ENCODE assay signal across 10 cellular contexts in the genomic region with DNA sequence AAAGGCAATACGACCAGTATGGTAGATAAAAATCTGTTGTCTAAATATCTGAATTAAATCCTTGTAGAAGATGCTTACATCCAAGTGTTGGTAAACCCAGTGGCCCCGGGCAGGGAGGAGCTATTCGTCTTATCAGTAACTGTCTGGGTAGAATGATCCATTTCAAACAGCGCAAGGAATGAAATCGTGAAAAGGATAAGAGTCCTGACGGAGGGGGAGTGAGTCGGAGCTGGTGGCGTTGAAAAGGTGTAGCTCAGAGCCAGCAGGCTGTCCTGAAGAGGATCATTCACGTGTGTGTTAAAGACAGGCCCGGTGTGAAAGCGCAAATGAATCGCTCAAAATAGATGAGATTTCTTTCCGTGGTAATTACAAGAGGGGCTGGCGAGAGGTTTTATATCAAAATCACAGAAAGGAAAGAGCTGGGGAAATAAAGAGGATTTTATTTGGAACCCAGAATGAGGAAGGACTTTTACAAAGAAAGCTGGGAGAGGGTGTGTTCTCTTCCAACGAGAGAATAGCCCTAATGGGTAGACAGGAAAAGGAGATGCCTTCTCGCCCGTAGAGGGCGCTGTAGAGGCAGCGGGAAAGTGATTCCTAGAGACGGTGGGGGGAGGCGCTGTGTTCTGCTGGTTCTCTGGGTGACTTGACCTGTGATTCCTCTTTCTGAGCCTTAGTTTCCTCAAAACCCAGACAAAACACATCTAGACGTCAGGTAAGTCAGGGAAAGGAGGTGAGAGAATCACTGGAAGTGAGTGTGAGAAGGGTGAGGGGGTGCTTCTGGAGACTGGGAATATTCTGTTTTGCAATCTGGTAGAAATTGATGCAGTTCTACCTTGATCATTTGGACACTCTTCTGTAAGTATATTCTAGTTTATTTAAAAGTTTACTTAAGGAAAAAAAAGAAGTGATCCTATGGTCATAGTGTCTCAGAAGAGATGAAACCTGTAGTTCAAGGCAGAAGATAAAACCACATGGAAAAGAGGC. TPM values are rescaled to one million over a fixed set of nuclear protein-coding genes. Genes with fewer than 3 reads are reported as not detected.
A peak's percentile ranks its signal among the peaks of the same experiment; 100 is the strongest.
DNase-seq lines count a peak whose midpoint lies in the region; ATAC-seq, FAIRE-seq and TF ChIP-seq lines count a peak whose summit lies in the region.
"Had no signal": no experiment of that assay in that cellular context is flagged by ENCODE, and none has a peak within 500 bp of the region (broad histone marks: within the 10 kb centered on the region; RNA-seq: fewer than 3 reads in every experiment).

No MANE protein-coding gene starts in this region.

- no peak for FAIRE-seq in GM12891 (lab: Jason Lieb, UNC)

- H3K27ac ChIP-seq in cardiac muscle cell (no peak overlapping the region), right atrium auricular region (no peak overlapping the region), transverse colon (no peak overlapping the region)

- intact Hi-C loops in transverse colon (cut with DNase I; ENCODE audit: low total_unique reads), result no loop called here
- intact Hi-C loops in natural killer cell (cut with micrococcal nuclease), result no loop called here

- no peak for TF ChIP-seq CTCF in cardiac muscle cell (IDR thresholded peaks at IDR 0.05; ENCODE audit: low read depth, low read length)
- TF ChIP-seq CTCF in right atrium auricular region (IDR thresholded peaks at IDR 0.05), result peak in 1 of 2 donors; percentile 60
- peak; percentile 4 for TF ChIP-seq CTCF in fibroblast of villous mesenchyme (IDR thresholded peaks at IDR 0.05; ENCODE audit: insufficient read depth, low read depth, low read length)
- TF ChIP-seq CTCF in transverse colon (IDR thresholded peaks at IDR 0.05), result peak in 2 of 5 experiments; percentile 14 to 32
- TF ChIP-seq CTCF in natural killer cell (IDR thresholded peaks at IDR 0.05), result no peak

- peaks cover 15 to 23% of the 10 kb centered on the region in 2 donors for H3K27me3 Mint-ChIP-seq in natural killer cell (ENCODE audit: low read depth in 2 of 2)

- H3K9me3 ChIP-seq in cardiac muscle cell (ENCODE audit: low read depth) (no peaks in the 10 kb centered on the region), right atrium auricular region (no peaks in the 10 kb centered on the region), transverse colon (no peaks in the 10 kb centered on the region)

- in situ Hi-C loops in transverse colon (cut with MboI; ENCODE audit: low pct_ligation_motif_present in 1 of 4, low pct_unique_long_range_greater_than_20kb in 1 of 4, low sequenced_read_pairs in 3 of 4), result no loop called here

- DNase-seq in cardiac muscle cell (ENCODE audit: low read depth in 1 of 2, low spot score in 1 of 2), result peak; percentile 0 to 81
- no peak for DNase-seq in right atrium auricular region (ENCODE audit: low spot score)
- DNase-seq in NCI-H1048 (lab: John Stamatoyannopoulos, UW), result peak; percentile 15
- DNase-seq in fibroblast of villous mesenchyme (ENCODE audit: low read depth), result no peak
- peak; percentile 18 for DNase-seq in transverse colon
- no peak for DNase-seq in natural killer cell
- no peak for DNase-seq in GM12891 (ENCODE audit: insufficient read length, low spot score)
- no peak for DNase-seq in GOT3 (lab: John Stamatoyannopoulos, UW)
- DNase-seq: NCI-H2081 treated with DMSO at 0.1 percent for 48 hours had no signal

- no peaks in the 10 kb centered on the region for H3K36me3 ChIP-seq in cardiac muscle cell
- no peaks in the 10 kb centered on the region for H3K36me3 ChIP-seq in right atrium auricular region
- no peaks in the 10 kb centered on the region for H3K36me3 ChIP-seq in transverse colon

- H3K4me1 ChIP-seq in cardiac muscle cell (ENCODE audit: low read depth) (peaks cover 6% of the 10 kb centered on the region), right atrium auricular region (no peaks in the 10 kb centered on the region), transverse colon (no peaks in the 10 kb centered on the region)

- WGBS in transverse colon (ENCODE audit: low coverage in 1 of 2), 2 donors, result 24 to 34% methylated on average over 19 to 22 of the region's 22 CpGs

- H3K4me3 ChIP-seq in cardiac muscle cell, result no peak overlapping the region
- H3K4me3 ChIP-seq in right atrium auricular region, result no peak overlapping the region
- H3K4me3 ChIP-seq in fibroblast of villous mesenchyme (ENCODE audit: low read depth, low read length), result no peak overlapping the region
- no peak overlapping the region for H3K4me3 ChIP-seq in transverse colon

- H3K4me3 Mint-ChIP-seq in natural killer cell, result no peak overlapping the region
- H3K4me3 Mint-ChIP-seq: memory B cell had no signal

- no peaks in the 10 kb centered on the region for H3K4me1 Mint-ChIP-seq in natural killer cell
- H3K4me1 Mint-ChIP-seq: memory B cell had no signal

- H3K27me3 ChIP-seq in cardiac muscle cell, result no peaks in the 10 kb centered on the region
- no peaks in the 10 kb centered on the region for H3K27me3 ChIP-seq in right atrium auricular region
- peaks cover 34% of the 10 kb centered on the region for H3K27me3 ChIP-seq in transverse colon

- TF ChIP-seq POLR2A in transverse colon (IDR thresholded peaks at IDR 0.05) (no peak), GM12891 (IDR thresholded peaks at IDR 0.05; ENCODE audit: low read depth, low read length) (no peak)

- no peaks in the 10 kb centered on the region for H3K36me3 Mint-ChIP-seq in natural killer cell
- H3K36me3 Mint-ChIP-seq: memory B cell had no signal

- peaks cover 1 to 4% of the 10 kb centered on the region in 2 donors for H3K9me3 Mint-ChIP-seq in natural killer cell

- TF ChIP-seq EP300 in transverse colon (IDR thresholded peaks at IDR 0.05; ENCODE audit: low read depth), result no peak

- no peak for ATAC-seq in natural killer cell

- H3K27ac Mint-ChIP-seq in natural killer cell, result no peak overlapping the region
- H3K27ac Mint-ChIP-seq: memory B cell had no signal

TF ChIP-seq in GM12891, 5 proteins besides CTCF, POLR2A, EP300 and RAD21:
- no peak for TF ChIP-seq POLR2AphosphoS5 (IDR thresholded peaks at IDR 0.05; ENCODE audit: low read depth, low read length)
- TF ChIP-seq PAX5 (IDR thresholded peaks at IDR 0.05; ENCODE audit: insufficient read depth, low read length, severe bottlenecking), result no peak
- no peak for TF ChIP-seq SPI1 (IDR thresholded peaks at IDR 0.05; ENCODE audit: low read depth, low read length)
- TF ChIP-seq POU2F2 (IDR thresholded peaks at IDR 0.05; ENCODE audit: low read depth, low read length), result no peak
- TF ChIP-seq TAF1 (IDR thresholded peaks at IDR 0.05; ENCODE audit: low read depth, low read length), result no peak

RNA-seq across cellular contexts. Expression of a gene that starts 39.3 kb away (rescaled TPM):
- 0.14 and 0.21 TPM in 2 replicates for total RNA-seq in cardiac muscle cell
- 0.46 and 0.92 TPM in 2 replicates for polyA plus RNA-seq in cardiac muscle cell
- total RNA-seq in right atrium auricular region, result under 1 TPM in 1 of 2 donors, not detected in 1; 0.08 TPM
- not detected in 2 replicates for total RNA-seq in fibroblast of villous mesenchyme
- under 1 TPM in 1 of 4 donors, not detected in 3; 0.14 TPM for total RNA-seq in transverse colon
- total RNA-seq in natural killer cell, result not detected
- polyA plus RNA-seq in GM12891 (2012; ENCODE audit: low read depth, missing spikeins), result not detected

Comparison
In these comparisons a context has a peak if more than half of its experiments do, and no peak if none do; other contexts are left out.
1. DNase-seq: peak in cardiac muscle cell (2 of 2), NCI-H1048 (single experiment) and transverse colon (single experiment); none in right atrium auricular region (single experiment), fibroblast of villous mesenchyme (single experiment), natural killer cell (single experiment), GM12891 (single experiment) and GOT3 (single experiment).